ENCODE assay signal across 9 cellular contexts in the genomic region with DNA sequence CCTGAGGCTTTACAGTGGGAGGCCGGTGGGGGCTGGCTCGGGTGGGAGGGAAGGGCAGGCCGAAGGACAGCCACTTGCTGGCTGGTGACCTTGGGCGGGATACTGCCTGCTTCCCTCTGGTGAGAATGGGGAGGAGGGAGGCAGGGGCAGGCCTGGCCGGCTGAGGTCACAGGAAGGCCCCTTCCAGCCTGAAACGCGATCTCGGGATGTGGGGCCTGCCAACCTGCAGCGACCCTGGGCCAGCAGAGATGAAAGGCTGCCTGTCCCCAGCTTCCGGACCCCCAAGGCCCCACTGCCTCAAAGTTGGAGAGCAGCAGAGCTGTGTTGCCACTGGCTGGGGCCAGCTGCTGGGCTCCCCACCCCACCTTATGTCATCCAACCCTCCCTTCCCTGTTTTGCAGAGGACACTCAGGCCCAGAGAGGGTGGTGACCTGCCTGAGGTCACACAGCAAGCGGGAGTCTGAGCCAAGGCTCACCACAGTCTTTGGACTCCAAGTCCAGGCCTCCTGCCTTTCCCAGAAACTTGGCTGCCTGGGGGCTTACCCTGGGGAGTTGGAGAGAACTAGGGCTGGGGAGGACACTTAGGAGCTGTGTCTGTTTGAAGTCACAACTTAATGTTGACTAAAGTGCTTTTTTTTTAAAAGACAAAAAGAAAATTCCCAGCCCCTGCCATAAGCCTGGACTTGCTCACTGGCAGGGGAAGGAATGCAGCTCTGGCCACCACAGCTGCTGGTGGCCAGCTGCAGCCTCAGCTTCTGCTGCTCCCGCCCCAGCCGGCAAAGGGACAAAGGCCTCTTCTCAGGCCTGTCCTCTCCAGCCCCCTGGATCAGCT. TPM values are rescaled to one million over a fixed set of nuclear protein-coding genes. Genes with fewer than 3 reads are reported as not detected.
DNase-seq lines count a peak whose midpoint lies in the region; ATAC-seq and TF ChIP-seq lines count a peak whose summit lies in the region.
"Had no signal": no experiment of that assay in that cellular context is flagged by ENCODE, and none has a peak within 500 bp of the region (broad histone marks: within the 10 kb centered on the region; RNA-seq: fewer than 3 reads in every experiment).

No MANE protein-coding gene starts in this region.

- no peaks in the 10 kb centered on the region for H3K36me3 ChIP-seq in prostate gland

- no peaks in the 10 kb centered on the region for H3K9me3 ChIP-seq in prostate gland

- CTCF ChIA-PET in MCF 10A (lab: Yijun Ruan, JAX), result interaction anchor here (0.7 kb wide), 1 partner anchor 158 kb away, joined by 3 read pairs; no protein-coding TSS in a partner anchor

- no peaks in the 10 kb centered on the region for H3K27me3 Mint-ChIP-seq in MCF 10A (ENCODE audit: insufficient read depth, unreplicated experiment)

- no peaks in the 10 kb centered on the region for H3K4me1 ChIP-seq in prostate gland (replicated peaks)

- no peak overlapping the region for H3K4me3 Mint-ChIP-seq in MCF 10A (ENCODE audit: unreplicated experiment)

- no peak for TF ChIP-seq POLR2A in prostate gland (IDR thresholded peaks at IDR 0.05)

- ATAC-seq in HG02870 (IDR thresholded peaks at IDR 0.05; ENCODE audit: unreplicated experiment), result no peak
- no peak for ATAC-seq in HG02970 (IDR thresholded peaks at IDR 0.05; ENCODE audit: low FRiP score, unreplicated experiment)

- POLR2A ChIA-PET in MCF 10A (lab: Yijun Ruan, JAX), result interaction anchor here (0.8 to 2.2 kb wide), 4 partner anchors 8 to 19 kb away, joined by 3 to 19 read pairs (median 4); partner anchors contain the start of gene WASF2

- peaks cover 19% of the 10 kb centered on the region for H3K4me1 Mint-ChIP-seq in MCF 10A (ENCODE audit: insufficient read depth, unreplicated experiment)

- 9% methylated on average over 12 of the region's 13 CpGs for WGBS in prostate gland

- intact Hi-C loops in MCF 10A (cut with micrococcal nuclease), result no loop called here
- intact Hi-C loops in prostate gland (cut with DNase I), result no loop called here

- DNase-seq in GM13976 (ENCODE audit: low spot score) (peak; percentile 21), MCF 10A (ENCODE audit: unreplicated experiment) (no peak), hypothalamus (lab: John Stamatoyannopoulos, UW) (peak in 44 of 51 donors; percentile 29 to 96 (median 80)), prostate gland (ENCODE audit: low spot score) (no peak), NK-92 (lab: John Stamatoyannopoulos, UW; ENCODE audit: unreplicated experiment) (no peak), NOMO-1 treated with DMSO at 0.1 percent for 48 hours (lab: John Stamatoyannopoulos, UW; ENCODE audit: unreplicated experiment) (no peak)

- BruUV-seq in MCF 10A (replicated peaks; lab: Mats Ljungman, UMichigan), result no TSS peak

- H3K36me3 Mint-ChIP-seq in MCF 10A (ENCODE audit: insufficient read depth, unreplicated experiment), result no peaks in the 10 kb centered on the region

- TF ChIP-seq CTCF in GM13976 (IDR thresholded peaks at IDR 0.05; ENCODE audit: borderline replicate concordance, control extremely low read depth, extremely low read depth, insufficient read depth, missing control alignments), result no peak
- TF ChIP-seq CTCF in MCF 10A (IDR thresholded peaks at IDR 0.05; ENCODE audit: unreplicated experiment), result no peak
- no peak for TF ChIP-seq CTCF in prostate gland (IDR thresholded peaks at IDR 0.05)

- H3K4me3 ChIP-seq in prostate gland, result no peak overlapping the region

- in situ Hi-C loops in GM13976 (cut with MboI; ENCODE audit: low sequenced_read_pairs, unreplicated experiment), result no loop called here

- H3K27ac Mint-ChIP-seq in MCF 10A (ENCODE audit: low read depth, unreplicated experiment), result peak overlapping the region; percentile 56

- H3K27me3 ChIP-seq in prostate gland (replicated peaks; ENCODE audit: insufficient read depth), result no peaks in the 10 kb centered on the region

- H3K27ac ChIP-seq in prostate gland, result peak overlapping the region; percentile 87 to 88
- H3K27ac ChIP-seq: VCaP had no signal

- no peaks in the 10 kb centered on the region for H3K9me3 Mint-ChIP-seq in MCF 10A (ENCODE audit: unreplicated experiment)

RNA-seq across cellular contexts. Expression of gene WASF2, which starts 14.8 kb away (rescaled TPM):
- total RNA-seq in MCF 10A (2022), result 131 and 154 TPM in 2 replicates
- total RNA-seq in prostate gland, result 10 to 100 TPM; 42.0 to 63.6 TPM

Comparison
In these comparisons a context has a peak if more than half of its experiments do, and no peak if none do; other contexts are left out.
1. DNase-seq: peak in GM13976 (single experiment) and hypothalamus (44 of 51); none in MCF 10A (single experiment), prostate gland (single experiment), NK-92 (single experiment) and NOMO-1 treated with DMSO at 0.1 percent for 48 hours (single experiment).